8 cellular contexts compared by ENCODE assay signal in genomic region chr19:4456566-4456842, GRCh38. TPM values are rescaled to one million over a fixed set of nuclear protein-coding genes. Genes with fewer than 3 reads are reported as not detected.
DNase-seq lines count a peak whose midpoint lies in the region; ATAC-seq and TF ChIP-seq lines count a peak whose summit lies in the region.

No MANE protein-coding gene starts in this region.

- ATAC-seq in CD8-positive, alpha-beta T cell = no peak
- no peak for ATAC-seq in HG02588 (IDR thresholded peaks at IDR 0.05; ENCODE audit: unreplicated experiment)

- H3K4me3 ChIP-seq in CD8-positive, alpha-beta T cell (ENCODE audit: low read depth, low read length) = peak overlapping the region; percentile 33

- no peaks in the 10 kb centered on the region for H3K9me3 ChIP-seq in CD8-positive, alpha-beta T cell (ENCODE audit: low read length)

- CTCF ChIA-PET in CD8-positive, alpha-beta T cell (lab: Charles Lee) = interaction anchor here (0.9 to 1.1 kb wide), 2 partner anchors 14 to 56 kb away, joined by 3 read pairs; partner anchors contain the start of gene SH3GL1

- H3K27ac ChIP-seq in CD8-positive, alpha-beta T cell (ENCODE audit: low read depth, low read length) = no peak overlapping the region
- H3K27ac ChIP-seq in VCaP = peak overlapping the region; percentile 73

- H3K4me3 Mint-ChIP-seq in CD8-positive, alpha-beta T cell = peak overlapping the region; percentile 89
- peak overlapping the region; percentile 96 to 98 (median 96) for H3K4me3 Mint-ChIP-seq in nephron

- POLR2A ChIA-PET in CD8-positive, alpha-beta T cell (lab: Charles Lee) = interaction anchor here (4.3 kb wide), 1 partner anchor 15 kb away, joined by 26 read pairs; the partner anchor contains the start of gene HDGFL2

- H3K36me3 ChIP-seq in CD8-positive, alpha-beta T cell (ENCODE audit: insufficient read depth, low read length) = peaks cover 18% of the 10 kb centered on the region

- H3K27me3 Mint-ChIP-seq in CD8-positive, alpha-beta T cell (ENCODE audit: low read depth) = no peaks in the 10 kb centered on the region
- H3K27me3 Mint-ChIP-seq in nephron (ENCODE audit: low read depth) = no peaks in the 10 kb centered on the region

- no peak for DNase-seq in CD8-positive, alpha-beta T cell
- DNase-seq in HT1080 (ENCODE audit: low read depth) (peak; percentile 35), fibroblast of gingiva (ENCODE audit: low read depth) (peak; percentile 49), mesenteric fat pad (ENCODE audit: low spot score) (no peak), LoVo (ENCODE audit: low spot score) (no peak)

- intact Hi-C loops in CD8-positive, alpha-beta T cell (cut with DNase I, micrococcal nuclease) = loop anchor here in 1 of 2 experiments (5.0 kb wide), 1 partner anchor 694 kb away; the partner anchor contains the start of genes APBA3 and MRPL54

- H3K36me3 Mint-ChIP-seq in CD8-positive, alpha-beta T cell = peaks cover 31% of the 10 kb centered on the region
- peaks cover 4% of the 10 kb centered on the region for H3K36me3 Mint-ChIP-seq in nephron (ENCODE audit: low read depth)

- no peaks in the 10 kb centered on the region for H3K9me3 Mint-ChIP-seq in CD8-positive, alpha-beta T cell
- H3K9me3 Mint-ChIP-seq in nephron = no peaks in the 10 kb centered on the region

- peaks cover 18% of the 10 kb centered on the region for H3K4me1 Mint-ChIP-seq in CD8-positive, alpha-beta T cell (ENCODE audit: low read depth)
- H3K4me1 Mint-ChIP-seq in nephron = peaks cover 21% of the 10 kb centered on the region

- peak overlapping the region; percentile 85 for H3K27ac Mint-ChIP-seq in CD8-positive, alpha-beta T cell
- peak overlapping the region; percentile 99 for H3K27ac Mint-ChIP-seq in nephron

- peaks cover 12% of the 10 kb centered on the region for H3K4me1 ChIP-seq in CD8-positive, alpha-beta T cell (ENCODE audit: insufficient read depth, low read length)

- TF ChIP-seq CTCF in CD8-positive, alpha-beta T cell (IDR thresholded peaks at IDR 0.05) = no peak
- TF ChIP-seq CTCF in VCaP (conservative IDR thresholded peaks at IDR 0.05) (no peak), nephron (IDR thresholded peaks at IDR 0.05; ENCODE audit: unreplicated experiment in 3 of 3) (no peak)

- no peaks in the 10 kb centered on the region for H3K27me3 ChIP-seq in CD8-positive, alpha-beta T cell (ENCODE audit: insufficient read depth, low read length)

RNA-seq across cellular contexts. Expression of gene UBXN6, which starts 1.1 kb away (rescaled TPM):
- total RNA-seq in CD8-positive, alpha-beta T cell = 10 to 100 TPM; 61.5 to 62.6 TPM
- total RNA-seq in HT1080 (2014; rRNA removed; shearing (Covaris generic)) = 48.4 and 75.4 TPM in 2 replicates
- polyA plus RNA-seq in HT1080 (2015; cell fraction: cytosol; rRNA removed) = 80.9 and 87.9 TPM in 2 replicates
- polyA plus RNA-seq in HT1080 (2015; cell fraction: nucleus; rRNA removed) = 57.1 and 63.2 TPM in 2 replicates
- total RNA-seq in mesenteric fat pad = 119 TPM

RNA-seq across cellular contexts. Expression of gene HDGFL2, which starts 15.6 kb away (rescaled TPM):
- total RNA-seq in CD8-positive, alpha-beta T cell = 10 to 100 TPM; 11.7 to 13.9 TPM
- total RNA-seq in HT1080 (2014; rRNA removed; shearing (Covaris generic)) = 21.4 and 26.4 TPM in 2 replicates
- polyA plus RNA-seq in HT1080 (2015; cell fraction: cytosol; rRNA removed) = 40.6 and 45.7 TPM in 2 replicates
- 66.1 and 68.7 TPM in 2 replicates for polyA plus RNA-seq in HT1080 (2015; cell fraction: nucleus; rRNA removed)
- total RNA-seq in mesenteric fat pad = 22.8 TPM

RNA-seq across cellular contexts. Expression of gene CHAF1A, which starts 54.1 kb away (rescaled TPM):
- total RNA-seq in CD8-positive, alpha-beta T cell = 10 to 100 TPM; 26.3 to 28.1 TPM
- total RNA-seq in HT1080 (2014; rRNA removed; shearing (Covaris generic)) = 26.5 and 44.1 TPM in 2 replicates
- 28.2 and 38.1 TPM in 2 replicates for polyA plus RNA-seq in HT1080 (2015; cell fraction: cytosol; rRNA removed)
- polyA plus RNA-seq in HT1080 (2015; cell fraction: nucleus; rRNA removed) = 42.1 and 50.3 TPM in 2 replicates
- total RNA-seq in mesenteric fat pad = 6.0 TPM

RNA-seq across cellular contexts. Expression of gene SH3GL1, which starts 56.2 kb away (rescaled TPM):
- 10 to 100 TPM; 35.0 to 38.1 TPM for total RNA-seq in CD8-positive, alpha-beta T cell
- 46.6 and 62.9 TPM in 2 replicates for total RNA-seq in HT1080 (2014; rRNA removed; shearing (Covaris generic))
- polyA plus RNA-seq in HT1080 (2015; cell fraction: cytosol; rRNA removed) = 94.3 and 111 TPM in 2 replicates
- polyA plus RNA-seq in HT1080 (2015; cell fraction: nucleus; rRNA removed) = 59.8 and 62.6 TPM in 2 replicates
- total RNA-seq in mesenteric fat pad = 91.2 TPM

Comparison
In these comparisons a context has a peak if more than half of its experiments do, and no peak if none do; other contexts are left out.
1. DNase-seq: peak in HT1080 (single experiment) and fibroblast of gingiva (single experiment); none in CD8-positive, alpha-beta T cell (0 of 7), mesenteric fat pad (single experiment) and LoVo (single experiment).